Comparison of ENCODE assay signal across 29 cellular contexts in genomic region chr1:214026985-214027384, GRCh38. TPM values are rescaled to one million over a fixed set of nuclear protein-coding genes. Genes with fewer than 3 reads are reported as not detected.
A peak's percentile ranks its signal among the peaks of the same experiment; 100 is the strongest.
DNase-seq lines count a peak whose midpoint lies in the region; ATAC-seq, FAIRE-seq and TF ChIP-seq lines count a peak whose summit lies in the region.
"Had no signal": no experiment of that assay in that cellular context is flagged by ENCODE, and none has a peak within 500 bp of the region (broad histone marks: within the 10 kb centered on the region; RNA-seq: fewer than 3 reads in every experiment).

No MANE protein-coding gene starts in this region.

- DNase-seq in H7 = peak; percentile 66
- DNase-seq in WTC11 (ENCODE audit: low spot score) = peak; percentile 32
- peak; percentile 37 for DNase-seq in iPS DF 6.9 (ENCODE audit: low read depth, low spot score)
- no peak for DNase-seq in progenitor cell of endocrine pancreas (ENCODE audit: low spot score, unreplicated experiment)
- no peak for DNase-seq in HTR-8/SVneo (ENCODE audit: insufficient read length, low spot score)
- no peak for DNase-seq in tibial nerve (ENCODE audit: low spot score in 2 of 2)
- DNase-seq in H4 (ENCODE audit: low spot score) = no peak
- DNase-seq in DMS 273 (lab: John Stamatoyannopoulos, UW; ENCODE audit: unreplicated experiment) = no peak
- DNase-seq: activated CD4-positive, alpha-beta T cell treated with anti-CD3 and anti-CD28 coated beads for 4 hours; activated CD8-positive, alpha-beta memory T cell treated with anti-CD3 and anti-CD28 coated beads for 24 hours; activated gamma-delta T cell; activated naive CD8-positive, alpha-beta T cell treated with anti-CD3 and anti-CD28 coated beads, Interleukin-2, amount 50 U/mL, for 24 hours; activated T-cell treated with anti-CD3 and anti-CD28 coated beads, Interleukin-2, amount 50 U/mL, for 1 hour; effector memory CD8-positive, alpha-beta T cell; foreskin keratinocyte; HFFc6; Karpas-422; MV-4-11; naive B cell; NCI-H524 treated with DMSO at 0.1 percent for 48 hours; RPMI8226; SK-N-SH; stimulated activated CD4-positive, alpha-beta T cell treated with anti-CD3 and anti-CD28 coated beads, Interleukin-4, amount 100 ng/mL, for 24 hours; stimulated activated naive CD4-positive, alpha-beta T cell; T-helper 17 cell had no signal

- ATAC-seq in WTC11 = peak; percentile 86
- ATAC-seq: activated naive CD8-positive, alpha-beta T cell treated with anti-CD3 and anti-CD28 coated beads, Interleukin-2, amount 50 U/mL, for 24 hours; effector memory CD8-positive, alpha-beta T cell; esophagus mucosa; foreskin keratinocyte; T-helper 17 cell had no signal

- peak overlapping the region; percentile 92 for H3K27ac Mint-ChIP-seq in WTC11
- H3K27ac Mint-ChIP-seq in progenitor cell of endocrine pancreas = peak overlapping the region; percentile 89
- H3K27ac Mint-ChIP-seq: activated naive CD8-positive, alpha-beta T cell treated with anti-CD3 and anti-CD28 coated beads, Interleukin-2, amount 50 U/mL, for 24 hours; effector memory CD8-positive, alpha-beta T cell; HFFc6; naive B cell; T-helper 17 cell had no signal

- no peaks in the 10 kb centered on the region for H3K27me3 ChIP-seq in H7 (ENCODE audit: control insufficient read depth, insufficient read depth, low read length)
- no peaks in the 10 kb centered on the region for H3K27me3 ChIP-seq in iPS DF 6.9 (ENCODE audit: control insufficient read depth, insufficient read depth, low read length)
- peaks cover 0 to 6% of the 10 kb centered on the region in 2 donors for H3K27me3 ChIP-seq in tibial nerve
- H3K27me3 ChIP-seq: BLaER1 treated with 17β-estradiol and CSF1 and Interleukin-3, amounts not matched to agents 10 nM and 100 nM; foreskin keratinocyte had no signal

- no peaks in the 10 kb centered on the region for H3K9me3 ChIP-seq in iPS DF 6.9 (ENCODE audit: control insufficient read depth, insufficient read depth, low read length)
- no peaks in the 10 kb centered on the region for H3K9me3 ChIP-seq in tibial nerve
- H3K9me3 ChIP-seq: BLaER1 treated with 17β-estradiol and CSF1 and Interleukin-3, amounts not matched to agents 10 nM and 100 nM; SK-N-SH had no signal

- peaks cover 9% of the 10 kb centered on the region for H3K4me1 ChIP-seq in iPS DF 6.9 (ENCODE audit: control insufficient read depth, insufficient read depth, low read length)
- H3K4me1 ChIP-seq in tibial nerve = no peaks in the 10 kb centered on the region
- H3K4me1 ChIP-seq: BLaER1 treated with 17β-estradiol and CSF1 and Interleukin-3, amounts not matched to agents 10 nM and 100 nM had no signal

- H3K36me3 Mint-ChIP-seq in WTC11 (no peaks in the 10 kb centered on the region), progenitor cell of endocrine pancreas (ENCODE audit: insufficient read depth) (peaks cover 22% of the 10 kb centered on the region)
- H3K36me3 Mint-ChIP-seq: brain, naive B cell had no signal

- H3K9me3 Mint-ChIP-seq in WTC11 (no peaks in the 10 kb centered on the region), progenitor cell of endocrine pancreas (ENCODE audit: low read depth) (no peaks in the 10 kb centered on the region)
- H3K9me3 Mint-ChIP-seq: activated naive CD8-positive, alpha-beta T cell treated with anti-CD3 and anti-CD28 coated beads, Interleukin-2, amount 50 U/mL, for 24 hours; brain; effector memory CD8-positive, alpha-beta T cell had no signal

- FAIRE-seq in HTR-8/SVneo (lab: Jason Lieb, UNC) = no peak
- FAIRE-seq: GM12891 had no signal

- no peak overlapping the region for H3K27ac ChIP-seq in iPS DF 6.9 (ENCODE audit: low read length)
- H3K27ac ChIP-seq in tibial nerve = no peak overlapping the region
- H3K27ac ChIP-seq: BLaER1 treated with 17β-estradiol and CSF1 and Interleukin-3, amounts not matched to agents 10 nM and 100 nM; foreskin keratinocyte had no signal

- peaks cover 67% of the 10 kb centered on the region for H3K4me1 Mint-ChIP-seq in WTC11
- peaks cover 45% of the 10 kb centered on the region for H3K4me1 Mint-ChIP-seq in progenitor cell of endocrine pancreas (ENCODE audit: low read depth)
- H3K4me1 Mint-ChIP-seq: activated naive CD8-positive, alpha-beta T cell treated with anti-CD3 and anti-CD28 coated beads, Interleukin-2, amount 50 U/mL, for 24 hours; naive B cell; T-helper 17 cell had no signal

- TF ChIP-seq POLR2A in tibial nerve (IDR thresholded peaks at IDR 0.05) = no peak

- no peaks in the 10 kb centered on the region for H3K36me3 ChIP-seq in H7 (replicated peaks; ENCODE audit: control insufficient read depth, insufficient read depth, low read length)
- H3K36me3 ChIP-seq in iPS DF 6.9 (ENCODE audit: control insufficient read depth, insufficient read depth, low read length) = no peaks in the 10 kb centered on the region; the same call in 1 of the 2 replicates
- no peaks in the 10 kb centered on the region for H3K36me3 ChIP-seq in tibial nerve

- POLR2A ChIA-PET in WTC11 (lab: Charles Lee) = interaction anchor here (0.6 to 1.0 kb wide), 4 partner anchors 9 to 356 kb away, joined by 3 to 11 read pairs (median 4); no protein-coding TSS in a partner anchor

- H3K27me3 Mint-ChIP-seq in WTC11 (ENCODE audit: low read depth) (no peaks in the 10 kb centered on the region; the same call in 1 of the 2 replicates), progenitor cell of endocrine pancreas (no peaks in the 10 kb centered on the region)

- H3K4me3 Mint-ChIP-seq in WTC11 (peak overlapping the region; percentile 35), progenitor cell of endocrine pancreas (ENCODE audit: low read depth) (peak overlapping the region; percentile 36)
- H3K4me3 Mint-ChIP-seq: activated naive CD8-positive, alpha-beta T cell treated with anti-CD3 and anti-CD28 coated beads, Interleukin-2, amount 50 U/mL, for 24 hours; effector memory CD8-positive, alpha-beta T cell; HFFc6; naive B cell; T-helper 17 cell had no signal

- H3K4me3 ChIP-seq in H7 (ENCODE audit: insufficient read depth, low read depth, low read length) (no peak overlapping the region), iPS DF 6.9 (ENCODE audit: low read length) (no peak overlapping the region), tibial nerve (no peak overlapping the region)
- H3K4me3 ChIP-seq: BLaER1 treated with 17β-estradiol and CSF1 and Interleukin-3, amounts not matched to agents 10 nM and 100 nM had no signal

- TF ChIP-seq EP300 in tibial nerve (IDR thresholded peaks at IDR 0.05) = no peak

- CTCF ChIA-PET in WTC11 (lab: Charles Lee) = interaction anchor here (0.5 to 1.4 kb wide), 4 partner anchors 39 to 305 kb away, joined by 3 to 7 read pairs (median 4); partner anchors contain the start of gene PROX1

- TF ChIP-seq CTCF in WTC11 (IDR thresholded peaks at IDR 0.05) (no peak), progenitor cell of endocrine pancreas (IDR thresholded peaks at IDR 0.05; ENCODE audit: unreplicated experiment) (no peak), tibial nerve (IDR thresholded peaks at IDR 0.05) (no peak)

- no CpG with 5 or more reads among the region's 5 CpGs for WGBS in iPS DF 6.9 (ENCODE audit: insufficient coverage, insufficient read length)
- 39 to 45% methylated on average over 5 of the region's 5 CpGs for WGBS in tibial nerve, 2 donors

TF ChIP-seq in WTC11, 78 proteins besides CTCF, POLR2A, EP300 and RAD21:
- TF ChIP-seq, protein P1, sequence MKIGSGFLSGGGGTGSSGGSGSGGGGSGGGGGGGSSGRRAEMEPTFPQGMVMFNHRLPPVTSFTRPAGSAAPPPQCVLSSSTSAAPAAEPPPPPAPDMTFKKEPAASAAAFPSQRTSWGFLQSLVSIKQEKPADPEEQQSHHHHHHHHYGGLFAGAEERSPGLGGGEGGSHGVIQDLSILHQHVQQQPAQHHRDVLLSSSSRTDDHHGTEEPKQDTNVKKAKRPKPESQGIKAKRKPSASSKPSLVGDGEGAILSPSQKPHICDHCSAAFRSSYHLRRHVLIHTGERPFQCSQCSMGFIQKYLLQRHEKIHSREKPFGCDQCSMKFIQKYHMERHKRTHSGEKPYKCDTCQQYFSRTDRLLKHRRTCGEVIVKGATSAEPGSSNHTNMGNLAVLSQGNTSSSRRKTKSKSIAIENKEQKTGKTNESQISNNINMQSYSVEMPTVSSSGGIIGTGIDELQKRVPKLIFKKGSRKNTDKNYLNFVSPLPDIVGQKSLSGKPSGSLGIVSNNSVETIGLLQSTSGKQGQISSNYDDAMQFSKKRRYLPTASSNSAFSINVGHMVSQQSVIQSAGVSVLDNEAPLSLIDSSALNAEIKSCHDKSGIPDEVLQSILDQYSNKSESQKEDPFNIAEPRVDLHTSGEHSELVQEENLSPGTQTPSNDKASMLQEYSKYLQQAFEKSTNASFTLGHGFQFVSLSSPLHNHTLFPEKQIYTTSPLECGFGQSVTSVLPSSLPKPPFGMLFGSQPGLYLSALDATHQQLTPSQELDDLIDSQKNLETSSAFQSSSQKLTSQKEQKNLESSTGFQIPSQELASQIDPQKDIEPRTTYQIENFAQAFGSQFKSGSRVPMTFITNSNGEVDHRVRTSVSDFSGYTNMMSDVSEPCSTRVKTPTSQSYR (CRISPR knock-in tag; IDR thresholded peaks at IDR 0.05) = peak; percentile 67; the same call in 1 of the 2 replicates
- TF ChIP-seq, protein P2, sequence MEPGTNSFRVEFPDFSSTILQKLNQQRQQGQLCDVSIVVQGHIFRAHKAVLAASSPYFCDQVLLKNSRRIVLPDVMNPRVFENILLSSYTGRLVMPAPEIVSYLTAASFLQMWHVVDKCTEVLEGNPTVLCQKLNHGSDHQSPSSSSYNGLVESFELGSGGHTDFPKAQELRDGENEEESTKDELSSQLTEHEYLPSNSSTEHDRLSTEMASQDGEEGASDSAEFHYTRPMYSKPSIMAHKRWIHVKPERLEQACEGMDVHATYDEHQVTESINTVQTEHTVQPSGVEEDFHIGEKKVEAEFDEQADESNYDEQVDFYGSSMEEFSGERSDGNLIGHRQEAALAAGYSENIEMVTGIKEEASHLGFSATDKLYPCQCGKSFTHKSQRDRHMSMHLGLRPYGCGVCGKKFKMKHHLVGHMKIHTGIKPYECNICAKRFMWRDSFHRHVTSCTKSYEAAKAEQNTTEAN (CRISPR knock-in tag; IDR thresholded peaks at IDR 0.05) = no peak

RNA-seq across cellular contexts. Expression of gene PROX1, which starts 39.2 kb away (rescaled TPM):
- total RNA-seq in H7 (2014; rRNA removed; shearing (Covaris generic)) = 2.3 and 2.9 TPM in 2 replicates
- 3.0 to 3.8 TPM (median 3.3 TPM) in 3 replicates for total RNA-seq in WTC11 (2021)
- 63.2 and 73.9 TPM in 2 replicates for total RNA-seq in progenitor cell of endocrine pancreas
- total RNA-seq in tibial nerve = 1 to 10 TPM in 2 of 4 donors, under 1 TPM in 2; 0.84 to 1.2 (median 1.0) TPM
- total RNA-seq in H4 (2014; rRNA removed; shearing (Covaris generic)) = 0.14 and 0.21 TPM in 2 replicates
- total RNA-seq: T-helper 17 cell had no signal

Comparison
In these comparisons a context has a peak if more than half of its experiments do, and no peak if none do; other contexts are left out.
1. DNase-seq: peak in H7 (single experiment), WTC11 (single experiment) and iPS DF 6.9 (single experiment); none in progenitor cell of endocrine pancreas (single experiment), HTR-8/SVneo (single experiment), tibial nerve (0 of 2), H4 (single experiment) and DMS 273 (single experiment).
2. RNA of gene PROX1, which starts 39.2 kb away (total RNA-seq): 63.2 to 73.9 TPM in progenitor cell of endocrine pancreas; 3.0 to 3.8 TPM in WTC11, 2.3 to 2.9 TPM in H7, 0.84 to 1.2 TPM in tibial nerve and 0.14 to 0.21 TPM in H4; every median in the first group is over 10 times any median in the second.